ENCODE assay signal across 8 cellular contexts in the genomic region with DNA sequence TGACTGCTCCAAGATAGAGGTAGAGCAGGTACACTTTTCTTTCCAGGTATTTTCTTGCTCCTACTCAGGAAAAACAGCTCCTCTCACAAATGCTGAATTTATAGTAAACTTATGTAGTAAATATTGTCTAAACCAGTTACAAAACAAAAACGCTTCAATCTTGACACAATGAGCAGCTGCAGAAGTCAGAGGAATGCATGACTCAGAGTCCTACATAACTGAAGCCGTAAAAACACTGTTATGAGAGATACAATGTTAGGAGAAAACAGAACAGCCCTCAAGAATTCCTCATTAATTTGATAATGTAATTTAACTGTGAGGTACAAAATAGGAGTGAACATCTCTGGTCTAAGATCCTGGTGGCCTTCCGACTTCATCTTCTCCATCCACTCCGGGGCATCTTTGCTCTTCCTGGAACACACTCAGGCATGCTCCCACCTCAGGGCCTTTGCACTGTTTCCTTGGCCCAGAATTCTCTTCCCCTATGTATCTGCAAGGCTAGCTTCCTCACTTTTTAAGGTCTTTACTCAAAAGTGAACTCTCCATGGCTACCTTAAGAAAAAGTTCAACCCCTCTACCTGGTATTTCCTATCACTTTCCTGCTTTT.
DNase-seq lines count a peak whose midpoint lies in the region; TF ChIP-seq lines count a peak whose summit lies in the region.

No MANE protein-coding gene starts in this region.

- H3K36me3 Mint-ChIP-seq in mesothelial cell of epicardium, result no peaks in the 10 kb centered on the region

- H3K27me3 ChIP-seq in Peyer's patch, result no peaks in the 10 kb centered on the region
- no peaks in the 10 kb centered on the region for H3K27me3 ChIP-seq in H7 (ENCODE audit: control insufficient read depth, insufficient read depth, low read length)

- TF ChIP-seq CTCF in Peyer's patch (IDR thresholded peaks at IDR 0.05) (no peak), epithelial cell of esophagus (IDR thresholded peaks at IDR 0.05; ENCODE audit: insufficient read depth, low read depth, low read length, missing control alignments) (no peak), mesothelial cell of epicardium (IDR thresholded peaks at IDR 0.05; ENCODE audit: unreplicated experiment) (no peak)

- no peak for TF ChIP-seq POLR2A in Peyer's patch (IDR thresholded peaks at IDR 0.05)

- peak overlapping the region; percentile 90 for H3K27ac Mint-ChIP-seq in mesothelial cell of epicardium

- no peaks in the 10 kb centered on the region for H3K27me3 Mint-ChIP-seq in mesothelial cell of epicardium (ENCODE audit: low read depth)

- H3K36me3 ChIP-seq in Peyer's patch (no peaks in the 10 kb centered on the region), H7 (replicated peaks; ENCODE audit: control insufficient read depth, insufficient read depth, low read length) (0 out of 2 replicates have a peak, but pooled peaks cover 1% of the 10 kb centered on the region)

- H3K27ac ChIP-seq in Peyer's patch, result peak overlapping the region; percentile 28 to 67 (median 45)

- H3K4me3 ChIP-seq in Peyer's patch (no peak overlapping the region), epithelial cell of esophagus (ENCODE audit: low read length) (no peak overlapping the region), H7 (ENCODE audit: insufficient read depth, low read depth, low read length) (no peak overlapping the region)

- peaks cover 48% of the 10 kb centered on the region for H3K4me1 Mint-ChIP-seq in mesothelial cell of epicardium

- DNase-seq in A172 (ENCODE audit: low spot score), result peak; percentile 25
- DNase-seq in Peyer's patch, result no peak
- DNase-seq in epithelial cell of esophagus (ENCODE audit: low read depth), result peak; percentile 65
- DNase-seq in mesothelial cell of epicardium (ENCODE audit: low spot score in 2 of 2, unreplicated experiment in 2 of 2), result no peak
- no peak for DNase-seq in NCI-H2196 treated with DMSO at 0.1 percent for 48 hours (lab: John Stamatoyannopoulos, UW; ENCODE audit: unreplicated experiment)
- DNase-seq in NCI-H146 (lab: John Stamatoyannopoulos, UW), result no peak
- DNase-seq in H7, result no peak
- DNase-seq in NCI-H2081 treated with DMSO at 0.1 percent for 48 hours (lab: John Stamatoyannopoulos, UW), result no peak

- H3K9me3 ChIP-seq in Peyer's patch, result no peaks in the 10 kb centered on the region

- H3K9me3 Mint-ChIP-seq in mesothelial cell of epicardium, result no peaks in the 10 kb centered on the region

- H3K4me1 ChIP-seq in Peyer's patch, result peaks cover 0 to 13% (median 0%) of the 10 kb centered on the region in 4 donors

- no peak overlapping the region for H3K4me3 Mint-ChIP-seq in mesothelial cell of epicardium

Comparison
In these comparisons a context has a peak if more than half of its experiments do, and no peak if none do; other contexts are left out.
1. DNase-seq: peak in A172 (single experiment) and epithelial cell of esophagus (single experiment); none in Peyer's patch (0 of 3), mesothelial cell of epicardium (0 of 2), NCI-H2196 treated with DMSO at 0.1 percent for 48 hours (single experiment), NCI-H146 (single experiment), H7 (single experiment) and NCI-H2081 treated with DMSO at 0.1 percent for 48 hours (single experiment).